In the genomic region with DNA sequence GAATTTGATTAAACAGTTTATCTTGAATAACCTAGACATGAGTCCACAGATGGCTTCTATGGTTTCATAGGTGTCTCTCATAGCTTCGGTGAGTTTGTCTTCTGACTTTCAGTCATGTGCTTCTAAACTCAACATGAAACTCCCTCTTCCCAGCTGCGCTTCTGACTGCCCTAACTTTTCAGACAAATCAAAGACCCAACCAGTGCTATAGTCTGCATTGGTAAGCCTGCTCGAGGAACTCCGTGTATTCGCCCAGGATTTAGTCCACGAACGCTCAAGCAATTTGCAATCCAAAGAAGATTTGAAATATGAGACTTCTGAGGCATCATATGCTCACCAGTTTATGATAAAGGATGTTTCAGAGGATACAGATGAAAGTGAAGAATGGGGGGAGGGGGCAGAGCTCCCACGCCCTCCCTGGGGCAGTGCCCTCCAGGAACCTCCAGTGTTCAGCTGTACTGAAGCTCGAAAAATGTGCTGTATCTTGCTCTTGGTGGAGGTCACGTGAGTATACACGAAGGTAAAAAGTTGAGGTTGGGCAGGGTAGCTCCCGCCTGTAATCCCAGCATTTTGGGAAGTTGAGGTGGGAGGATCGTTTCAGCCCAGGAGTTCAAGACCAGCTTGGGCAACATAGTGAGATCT, we compare ENCODE assay signal across 20 cellular contexts. TPM values are rescaled to one million over a fixed set of nuclear protein-coding genes. Genes with fewer than 3 reads are reported as not detected.
DNase-seq lines count a peak whose midpoint lies in the region; ATAC-seq and TF ChIP-seq lines count a peak whose summit lies in the region.
"Had no signal": no experiment of that assay in that cellular context is flagged by ENCODE, and none has a peak within 500 bp of the region (broad histone marks: within the 10 kb centered on the region; RNA-seq: fewer than 3 reads in every experiment).

No MANE protein-coding gene starts in this region.

- H3K4me1 ChIP-seq in tibial nerve (peaks cover 0 to 31% (median 18%) of the 10 kb centered on the region in 4 donors), upper lobe of right lung (peaks cover 27% of the 10 kb centered on the region)
- H3K4me1 ChIP-seq: foreskin keratinocyte had no signal

- DNase-seq in memory B cell (ENCODE audit: low spot score in 2 of 2) (no peak), SKM-1 (lab: John Stamatoyannopoulos, UW; ENCODE audit: unreplicated experiment) (no peak), tibial nerve (ENCODE audit: low spot score in 2 of 2) (no peak), upper lobe of right lung (no peak), A172 (ENCODE audit: low spot score) (no peak)
- DNase-seq: activated CD4-positive, alpha-beta T cell treated with anti-CD3 and anti-CD28 coated beads for 48 hours; C1 segment of cervical spinal cord; effector CD8-positive, alpha-beta T cell; foreskin keratinocyte; GF-D8; midbrain; NCI-H2227 treated with DMSO at 0.1 percent for 48 hours; PC-3; stimulated activated naive CD4-positive, alpha-beta T cell treated with Interleukin-2 at 50 U/mL for 16 hours; T-cell had no signal

- H3K4me3 ChIP-seq in tibial nerve (no peak overlapping the region), upper lobe of right lung (no peak overlapping the region)
- H3K4me3 ChIP-seq: GM23338 had no signal

- no peaks in the 10 kb centered on the region for H3K36me3 Mint-ChIP-seq in memory B cell
- H3K36me3 Mint-ChIP-seq: T-cell had no signal

- H3K9me3 Mint-ChIP-seq in memory B cell, result no peaks in the 10 kb centered on the region
- H3K9me3 Mint-ChIP-seq: GM23338, T-cell had no signal

- intact Hi-C loops in upper lobe of right lung (cut with DNase I), result no loop called here

- no peak for TF ChIP-seq CTCF in tibial nerve (IDR thresholded peaks at IDR 0.05)
- no peak for TF ChIP-seq CTCF in upper lobe of right lung (IDR thresholded peaks at IDR 0.05)

- no peaks in the 10 kb centered on the region for H3K9me3 ChIP-seq in tibial nerve
- no peaks in the 10 kb centered on the region for H3K9me3 ChIP-seq in upper lobe of right lung

- H3K36me3 ChIP-seq in tibial nerve (no peaks in the 10 kb centered on the region), upper lobe of right lung (no peaks in the 10 kb centered on the region)

- ATAC-seq in GM18517 (IDR thresholded peaks at IDR 0.05; ENCODE audit: unreplicated experiment) (peak; percentile 40), GM21528 (IDR thresholded peaks at IDR 0.05; ENCODE audit: low FRiP score, unreplicated experiment) (peak; percentile 63), HG03095 (IDR thresholded peaks at IDR 0.05; ENCODE audit: unreplicated experiment) (peak; percentile 66), memory B cell (ENCODE audit: low read depth) (no peak), upper lobe of right lung (no peak)
- ATAC-seq: foreskin keratinocyte, GM23338, PC-3, T-cell had no signal

- H3K27me3 ChIP-seq in tibial nerve, result no peaks in the 10 kb centered on the region
- no peaks in the 10 kb centered on the region for H3K27me3 ChIP-seq in upper lobe of right lung
- H3K27me3 ChIP-seq: foreskin keratinocyte had no signal

- peak overlapping the region; percentile 87 for H3K27ac Mint-ChIP-seq in memory B cell
- H3K27ac Mint-ChIP-seq: GM23338, progenitor cell of endocrine pancreas, T-cell had no signal

- H3K27me3 Mint-ChIP-seq in memory B cell, result no peaks in the 10 kb centered on the region
- H3K27me3 Mint-ChIP-seq: T-cell had no signal

- H3K4me1 Mint-ChIP-seq in memory B cell, result peaks cover 22% of the 10 kb centered on the region

- H3K4me3 Mint-ChIP-seq in memory B cell, result peak overlapping the region; percentile 39
- H3K4me3 Mint-ChIP-seq: GM23338, T-cell had no signal

- TF ChIP-seq EP300 in tibial nerve (IDR thresholded peaks at IDR 0.05), result no peak

- TF ChIP-seq POLR2A in tibial nerve (IDR thresholded peaks at IDR 0.05), result no peak

- WGBS in tibial nerve, 2 donors, result 77 to 84% methylated on average over 13 of the region's 13 CpGs

- H3K27ac ChIP-seq in tibial nerve, result no peak overlapping the region
- H3K27ac ChIP-seq in upper lobe of right lung, result no peak overlapping the region
- H3K27ac ChIP-seq: foreskin keratinocyte had no signal

RNA-seq across cellular contexts. Expression of gene RILPL2, which starts 5.2 kb away (rescaled TPM):
- 1 to 10 TPM; 5.2 to 6.9 (median 6.1) TPM for total RNA-seq in tibial nerve
- 15.1 TPM for total RNA-seq in upper lobe of right lung
- total RNA-seq in A172 (2014; rRNA removed; shearing (Covaris generic)), result 3.6 and 3.9 TPM in 2 replicates

RNA-seq across cellular contexts. Expression of gene SNRNP35, which starts 16.3 kb away (rescaled TPM):
- total RNA-seq in tibial nerve (10 to 100 TPM in 3 of 4 donors, 1 to 10 TPM in 1; 8.1 to 31.8 (median 20.8) TPM), upper lobe of right lung (20.4 TPM)
- 8.6 and 12.0 TPM in 2 replicates for total RNA-seq in A172 (2014; rRNA removed; shearing (Covaris generic))

RNA-seq across cellular contexts. Expression of gene KMT5A, which starts 57.7 kb away (rescaled TPM):
- 10 to 100 TPM; 16.5 to 34.5 (median 27.0) TPM for total RNA-seq in tibial nerve
- total RNA-seq in upper lobe of right lung, result 38.8 TPM
- total RNA-seq in A172 (2014; rRNA removed; shearing (Covaris generic)), result 62.4 and 63.7 TPM in 2 replicates

Comparison
In these comparisons a context has a peak if more than half of its experiments do, and no peak if none do; other contexts are left out.
1. ATAC-seq: peak in GM18517 (single experiment), GM21528 (single experiment) and HG03095 (single experiment); none in memory B cell (single experiment) and upper lobe of right lung (single experiment).